24 cellular contexts compared by ENCODE assay signal in genomic region chr3:174477491-174477890, GRCh38.
"Had no signal": no experiment of that assay in that cellular context is flagged by ENCODE, and none has a peak within 500 bp of the region (broad histone marks: within the 10 kb centered on the region; RNA-seq: fewer than 3 reads in every experiment).

No MANE protein-coding gene starts in this region.

- H3K4me3 Mint-ChIP-seq: dendritic cell treated with granulocyte-macrophage colony-stimulating factor and Interleukin-4, amounts not matched to agents 40 ng/mL and 50 ng/mL, for 4 days; effector memory CD8-positive, alpha-beta T cell; memory B cell; mesothelial cell of epicardium; natural killer cell; neural crest cell; stimulated activated effector memory CD8-positive, alpha-beta T cell treated with anti-CD3 and anti-CD28 coated beads, Interleukin-12 subunit alpha, Interleukin-12 subunit beta, amount 100 ng/mL, for 72 hours had no signal

- H3K4me2 ChIP-seq: smooth muscle cell had no signal

- H3K4me1 Mint-ChIP-seq: memory B cell; natural killer cell; neural crest cell; stimulated activated effector memory CD8-positive, alpha-beta T cell treated with anti-CD3 and anti-CD28 coated beads, Interleukin-12 subunit alpha, Interleukin-12 subunit beta, amount 100 ng/mL, for 72 hours had no signal

- H3K36me3 ChIP-seq: esophagus muscularis mucosa, gastroesophageal sphincter, left ventricle myocardium inferior, lower lobe of right lung, ovary, tibial artery, upper lobe of left lung, uterus had no signal

- H3K27ac ChIP-seq: epithelial cell of prostate, esophagus muscularis mucosa, gastroesophageal sphincter, left ventricle myocardium inferior, lower lobe of right lung, ovary, tibial artery, upper lobe of left lung, uterus had no signal

- H3K27me3 ChIP-seq: esophagus muscularis mucosa, gastroesophageal sphincter, ovary, tibial artery, upper lobe of left lung, uterus had no signal

- ATAC-seq: effector memory CD8-positive, alpha-beta T cell; gastroesophageal sphincter; lower lobe of right lung; natural killer cell; right cardiac atrium; stimulated activated effector memory CD8-positive, alpha-beta T cell treated with anti-CD3 and anti-CD28 coated beads, Interleukin-12 subunit alpha, Interleukin-12 subunit beta, amount 100 ng/mL, for 72 hours; stimulated activated naive CD8-positive, alpha-beta T cell treated with anti-CD3 and anti-CD28 coated beads, Interleukin-15, Interleukin-2, amounts not matched to agents 100 U/mL and 50 U/mL, for 24 hours had no signal

- H3K4me1 ChIP-seq: esophagus muscularis mucosa, gastroesophageal sphincter, left ventricle myocardium inferior, lower lobe of right lung, tibial artery, upper lobe of left lung, uterus had no signal

- H3K9me3 Mint-ChIP-seq: dendritic cell treated with granulocyte-macrophage colony-stimulating factor and Interleukin-4, amounts not matched to agents 40 ng/mL and 50 ng/mL, for 4 days; neural crest cell had no signal

- DNase-seq: effector memory CD8-positive, alpha-beta T cell; glutamatergic neuron; islet precursor cell; left ventricle myocardium inferior; lower lobe of right lung; natural killer cell; nucleus accumbens; ovary; right cardiac atrium; stimulated activated CD4-positive, alpha-beta T cell treated with anti-CD3 and anti-CD28 coated beads, Interleukin-4, amount 100 ng/mL, for 1 hour; stimulated activated CD8-positive, alpha-beta memory T cell treated with anti-CD3 and anti-CD28 coated beads, Interleukin-4, amount 100 ng/mL, for 48 hours; stimulated activated naive CD8-positive, alpha-beta T cell treated with anti-CD3 and anti-CD28 coated beads, Interleukin-15, Interleukin-2, amounts not matched to agents 100 U/mL and 50 U/mL, for 24 hours; tibial artery; upper lobe of left lung; uterus had no signal

- H3K4me3 ChIP-seq: esophagus muscularis mucosa, gastroesophageal sphincter, left ventricle myocardium inferior, lower lobe of right lung, ovary, smooth muscle cell, tibial artery, upper lobe of left lung, uterus had no signal

- H3K27me3 Mint-ChIP-seq: dendritic cell treated with granulocyte-macrophage colony-stimulating factor and Interleukin-4, amounts not matched to agents 40 ng/mL and 50 ng/mL, for 4 days; effector memory CD8-positive, alpha-beta T cell; memory B cell had no signal

- H3K27ac Mint-ChIP-seq: dendritic cell treated with granulocyte-macrophage colony-stimulating factor and Interleukin-4, amounts not matched to agents 40 ng/mL and 50 ng/mL, for 4 days; effector memory CD8-positive, alpha-beta T cell; memory B cell; mesothelial cell of epicardium; natural killer cell; stimulated activated effector memory CD8-positive, alpha-beta T cell treated with anti-CD3 and anti-CD28 coated beads, Interleukin-12 subunit alpha, Interleukin-12 subunit beta, amount 100 ng/mL, for 72 hours had no signal

- H3K36me3 Mint-ChIP-seq: memory B cell; mesothelial cell of epicardium; natural killer cell; stimulated activated effector memory CD8-positive, alpha-beta T cell treated with anti-CD3 and anti-CD28 coated beads, Interleukin-12 subunit alpha, Interleukin-12 subunit beta, amount 100 ng/mL, for 72 hours had no signal
